12 cellular contexts compared by ENCODE assay signal in the genomic region with DNA sequence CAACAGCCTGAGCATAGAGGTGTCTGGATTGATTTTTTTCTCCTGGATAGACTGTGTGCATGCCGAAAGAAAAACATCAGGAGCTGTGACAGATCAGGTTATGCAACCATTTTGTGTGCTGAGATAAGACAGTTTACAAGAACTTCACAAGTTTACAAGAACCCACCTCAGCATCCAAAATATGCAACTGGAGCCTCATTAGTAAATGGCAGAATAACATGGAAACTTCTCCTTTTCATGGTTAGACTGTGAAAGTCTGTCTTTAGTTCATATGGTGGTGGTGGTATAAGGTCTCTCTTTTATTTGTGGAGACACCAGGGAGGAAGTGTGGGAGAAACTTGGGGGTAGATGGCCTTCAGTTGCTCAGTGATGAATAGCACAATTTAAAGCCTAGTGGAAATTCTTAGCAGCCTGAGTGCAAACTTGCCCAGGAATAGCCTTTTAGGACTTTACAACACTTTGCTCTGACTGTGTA. TPM values are rescaled to one million over a fixed set of nuclear protein-coding genes. Genes with fewer than 3 reads are reported as not detected.
A peak's percentile ranks its signal among the peaks of the same experiment; 100 is the strongest.
DNase-seq lines count a peak whose midpoint lies in the region; ATAC-seq and TF ChIP-seq lines count a peak whose summit lies in the region.
"Had no signal": no experiment of that assay in that cellular context is flagged by ENCODE, and none has a peak within 500 bp of the region (broad histone marks: within the 10 kb centered on the region; RNA-seq: fewer than 3 reads in every experiment).

No MANE protein-coding gene starts in this region.

- no peak overlapping the region for H3K9ac ChIP-seq in neural progenitor cell

- DNase-seq in CD4-positive, alpha-beta memory T cell, result no peak
- DNase-seq in MV-4-11 (lab: John Stamatoyannopoulos, UW) (peak; percentile 71), neural progenitor cell (ENCODE audit: low spot score) (no peak), medulla oblongata (ENCODE audit: extremely low spot score) (no peak), COLO668 (lab: John Stamatoyannopoulos, UW; ENCODE audit: unreplicated experiment) (no peak)
- DNase-seq in central memory CD8-positive, alpha-beta T cell (ENCODE audit: low spot score in 2 of 2), result no peak
- no peak for DNase-seq in stimulated activated CD4-positive, alpha-beta T cell treated with anti-CD3 and anti-CD28 coated beads, Interleukin-2, amount 100 ng/mL, for 48 hours
- DNase-seq: activated CD4-positive, alpha-beta memory T cell treated with anti-CD3 and anti-CD28 coated beads for 36 hours; brain microvascular endothelial cell; NCI-H2029 treated with DMSO at 0.1 percent for 48 hours; SHP77 had no signal

- ATAC-seq in central memory CD8-positive, alpha-beta T cell (replicated peaks; ENCODE audit: extremely low read depth, poor library complexity, severe bottlenecking), result no peak
- ATAC-seq in GM18858 (IDR thresholded peaks at IDR 0.05; ENCODE audit: unreplicated experiment), result no peak

- H3K9me3 Mint-ChIP-seq in CD4-positive, alpha-beta memory T cell, result peaks cover 0 to 1% (median 0%) of the 10 kb centered on the region in 8 donors
- H3K9me3 Mint-ChIP-seq in central memory CD8-positive, alpha-beta T cell, result no peaks in the 10 kb centered on the region
- no peaks in the 10 kb centered on the region for H3K9me3 Mint-ChIP-seq in neural progenitor cell
- H3K9me3 Mint-ChIP-seq: activated CD4-positive, alpha-beta memory T cell treated with anti-CD3 and anti-CD28 coated beads for 36 hours had no signal

- no peak overlapping the region for H2AFZ ChIP-seq in neural progenitor cell (replicated peaks)

- no peaks in the 10 kb centered on the region for H3K9me3 ChIP-seq in CD4-positive, alpha-beta memory T cell (ENCODE audit: control insufficient read depth in 1 of 2, low read length in 2 of 2)
- H3K9me3 ChIP-seq in neural progenitor cell (ENCODE audit: low read depth), result no peaks in the 10 kb centered on the region

- no peak overlapping the region for H3K27ac ChIP-seq in CD4-positive, alpha-beta memory T cell (ENCODE audit: low read depth, low read length)
- no peak overlapping the region for H3K27ac ChIP-seq in neural progenitor cell
- H3K27ac ChIP-seq: brain microvascular endothelial cell had no signal

- POLR2A ChIA-PET in CD4-positive, alpha-beta memory T cell (lab: Charles Lee; ENCODE audit: partially characterized antibody), result interaction anchor here (0.7 kb wide), 1 partner anchor 27 kb away, joined by 4 read pairs; no protein-coding TSS in a partner anchor

- no peaks in the 10 kb centered on the region for H3K36me3 ChIP-seq in CD4-positive, alpha-beta memory T cell (ENCODE audit: insufficient read depth, low read length)
- no peaks in the 10 kb centered on the region for H3K36me3 ChIP-seq in neural progenitor cell

- H3K79me2 ChIP-seq in neural progenitor cell (ENCODE audit: low read depth), result peaks cover 11% of the 10 kb centered on the region

- peaks cover 12% of the 10 kb centered on the region for H3K4me1 ChIP-seq in CD4-positive, alpha-beta memory T cell (ENCODE audit: insufficient read depth, low read length)
- peaks cover 67% of the 10 kb centered on the region for H3K4me1 ChIP-seq in neural progenitor cell

- intact Hi-C loops in CD4-positive, alpha-beta memory T cell (cut with micrococcal nuclease), result no loop called here

- TF ChIP-seq CTCF in neural progenitor cell (IDR thresholded peaks at IDR 0.05), result no peak

- H3K27ac Mint-ChIP-seq in CD4-positive, alpha-beta memory T cell, result peak overlapping the region in 5 of 7 donors; percentile 4 to 69 (median 47)
- H3K27ac Mint-ChIP-seq in central memory CD8-positive, alpha-beta T cell (ENCODE audit: low read depth), result peak overlapping the region; percentile 8
- H3K27ac Mint-ChIP-seq in neural progenitor cell, result peak overlapping the region; percentile 97
- H3K27ac Mint-ChIP-seq: activated CD4-positive, alpha-beta memory T cell treated with anti-CD3 and anti-CD28 coated beads for 36 hours had no signal

- no peak overlapping the region for H3K4me3 Mint-ChIP-seq in CD4-positive, alpha-beta memory T cell
- H3K4me3 Mint-ChIP-seq in central memory CD8-positive, alpha-beta T cell, result no peak overlapping the region
- H3K4me3 Mint-ChIP-seq in neural progenitor cell, result peak overlapping the region; percentile 74
- H3K4me3 Mint-ChIP-seq: activated CD4-positive, alpha-beta memory T cell treated with anti-CD3 and anti-CD28 coated beads for 36 hours had no signal

- H3K4me1 Mint-ChIP-seq in CD4-positive, alpha-beta memory T cell, result peaks cover 16 to 46% (median 29%) of the 10 kb centered on the region in 4 donors
- peaks cover 27% of the 10 kb centered on the region for H3K4me1 Mint-ChIP-seq in central memory CD8-positive, alpha-beta T cell
- peaks cover 82% of the 10 kb centered on the region for H3K4me1 Mint-ChIP-seq in neural progenitor cell

- no peaks in the 10 kb centered on the region for H3K27me3 Mint-ChIP-seq in CD4-positive, alpha-beta memory T cell
- no peaks in the 10 kb centered on the region for H3K27me3 Mint-ChIP-seq in central memory CD8-positive, alpha-beta T cell
- no peaks in the 10 kb centered on the region for H3K27me3 Mint-ChIP-seq in neural progenitor cell (ENCODE audit: insufficient read depth, low read depth)
- H3K27me3 Mint-ChIP-seq: activated CD4-positive, alpha-beta memory T cell treated with anti-CD3 and anti-CD28 coated beads for 36 hours had no signal

- H3K27me3 ChIP-seq in CD4-positive, alpha-beta memory T cell (ENCODE audit: insufficient read depth, low read length), result no peaks in the 10 kb centered on the region
- H3K27me3 ChIP-seq in neural progenitor cell, result no peaks in the 10 kb centered on the region
- H3K27me3 ChIP-seq: brain microvascular endothelial cell had no signal

- H3K4me3 ChIP-seq in CD4-positive, alpha-beta memory T cell (ENCODE audit: low read length in 2 of 2), result no peak overlapping the region
- no peak overlapping the region for H3K4me3 ChIP-seq in neural progenitor cell

- peaks cover 3 to 28% of the 10 kb centered on the region in 2 donors for H3K36me3 Mint-ChIP-seq in CD4-positive, alpha-beta memory T cell
- peaks cover 14% of the 10 kb centered on the region for H3K36me3 Mint-ChIP-seq in central memory CD8-positive, alpha-beta T cell (ENCODE audit: insufficient read depth)
- H3K36me3 Mint-ChIP-seq in neural progenitor cell, result peaks cover 1% of the 10 kb centered on the region
- H3K36me3 Mint-ChIP-seq: activated CD4-positive, alpha-beta memory T cell treated with anti-CD3 and anti-CD28 coated beads for 36 hours had no signal

- peaks cover 53% of the 10 kb centered on the region for H3F3A ChIP-seq in neural progenitor cell (ENCODE audit: low read depth)

- CTCF ChIA-PET in CD4-positive, alpha-beta memory T cell (lab: Charles Lee; ENCODE audit: partially characterized antibody), result interaction anchor here (0.9 to 1.5 kb wide), 2 partner anchors 47 to 197 kb away, joined by 3 to 4 read pairs; no protein-coding TSS in a partner anchor

- H4K20me1 ChIP-seq in neural progenitor cell (ENCODE audit: low read depth), result peaks cover 43% of the 10 kb centered on the region

- peak overlapping the region; percentile 66 for H3K4me2 ChIP-seq in neural progenitor cell

RNA-seq across cellular contexts. Expression of a gene that starts 3.7 kb away (rescaled TPM):
- 10 to 100 TPM; 53.7 to 56.9 TPM for total RNA-seq in CD4-positive, alpha-beta memory T cell
- 10 to 100 TPM in 1 of 2 donors, 1 to 10 TPM in 1; 1.4 to 16.5 TPM for polyA plus RNA-seq in CD4-positive, alpha-beta memory T cell
- 21.5 and 31.1 TPM in 2 replicates for total RNA-seq in neural progenitor cell (ENCODE audit: low replicate concordance)

Comparison
In these comparisons a context has a peak if more than half of its experiments do, and no peak if none do; other contexts are left out.
1. H3K27ac Mint-ChIP-seq: peak in every context shown above with its lines; median percentile 97 in neural progenitor cell; 47 in CD4-positive, alpha-beta memory T cell; 8 in central memory CD8-positive, alpha-beta T cell.